8 cellular contexts compared by ENCODE assay signal in genomic region chr2:238462782-238463396, GRCh38. TPM values are rescaled to one million over a fixed set of nuclear protein-coding genes. Genes with fewer than 3 reads are reported as not detected.
DNase-seq lines count a peak whose midpoint lies in the region; ATAC-seq, FAIRE-seq and TF ChIP-seq lines count a peak whose summit lies in the region.

No MANE protein-coding gene starts in this region.

- TF ChIP-seq POLR2A in H54 (IDR thresholded peaks at IDR 0.05; ENCODE audit: low read depth, low read length) (no peak), body of pancreas (IDR thresholded peaks at IDR 0.05) (no peak)

- H3K4me3 ChIP-seq in body of pancreas, result no peak overlapping the region

- DNase-seq in DMS 273 treated with DMSO at 0.1 percent for 48 hours (lab: John Stamatoyannopoulos, UW), result peak; percentile 53
- peak; percentile 30 for DNase-seq in H54 (ENCODE audit: insufficient read length, low spot score)
- DNase-seq in NCI-H510A (lab: John Stamatoyannopoulos, UW), result peak; percentile 4
- DNase-seq in body of pancreas, result no peak
- DNase-seq in left lobe of liver (ENCODE audit: low spot score), result no peak
- no peak for DNase-seq in islet precursor cell
- DNase-seq in NCI-H128 (lab: John Stamatoyannopoulos, UW; ENCODE audit: unreplicated experiment), result no peak

- no peak overlapping the region for H3K27ac ChIP-seq in body of pancreas

- H3K36me3 ChIP-seq in body of pancreas (replicated peaks in 1 of 2; ENCODE audit: insufficient read depth in 1 of 2, low read depth in 2 of 2), result no peaks in the 10 kb centered on the region

- intact Hi-C loops in body of pancreas (cut with DNase I), result loop anchor here (10.0 kb wide), 1 partner anchor 98 kb away; no protein-coding TSS in a partner anchor

- 58 to 59% methylated on average over 2 of the region's 2 CpGs for WGBS in body of pancreas, 2 donors

- FAIRE-seq in H54 (lab: Jason Lieb, UNC), result peak; percentile 70

- H3K9me3 ChIP-seq in body of pancreas, result no peaks in the 10 kb centered on the region

- peak in 6 of 7 experiments; percentile 42 to 69 (median 62) for TF ChIP-seq CTCF in body of pancreas (IDR thresholded peaks at IDR 0.05)

- no peaks in the 10 kb centered on the region for H3K4me1 ChIP-seq in body of pancreas

- H3K27me3 ChIP-seq in body of pancreas, result no peaks in the 10 kb centered on the region

- ATAC-seq in body of pancreas (no peak), left lobe of liver (peak; percentile 90), HG02571 (IDR thresholded peaks at IDR 0.05; ENCODE audit: unreplicated experiment) (no peak)

RNA-seq across cellular contexts. Expression of gene ASB1, which starts 36.2 kb away (rescaled TPM):
- total RNA-seq in body of pancreas (1 to 10 TPM; 6.6 to 9.9 TPM), left lobe of liver (10.0 TPM)

Comparison
In these comparisons a context has a peak if more than half of its experiments do, and no peak if none do; other contexts are left out.
1. DNase-seq: peak in DMS 273 treated with DMSO at 0.1 percent for 48 hours (single experiment), H54 (single experiment) and NCI-H510A (single experiment); none in body of pancreas (0 of 4), left lobe of liver (single experiment), islet precursor cell (single experiment) and NCI-H128 (single experiment).